In genomic region chr11:12140186-12140938, GRCh38 we compare ENCODE assay signal across 14 cellular contexts. TPM values are rescaled to one million over a fixed set of nuclear protein-coding genes. Genes with fewer than 3 reads are reported as not detected.
DNase-seq lines count a peak whose midpoint lies in the region; ATAC-seq and TF ChIP-seq lines count a peak whose summit lies in the region.
"Had no signal": no experiment of that assay in that cellular context is flagged by ENCODE, and none has a peak within 500 bp of the region (broad histone marks: within the 10 kb centered on the region; RNA-seq: fewer than 3 reads in every experiment).

No MANE protein-coding gene starts in this region.

- ATAC-seq in left ventricle myocardium superior (no peak), HG02885 (IDR thresholded peaks at IDR 0.05; ENCODE audit: poor library complexity, unreplicated experiment) (no peak)
- ATAC-seq: effector memory CD8-positive, alpha-beta T cell; gastrocnemius medialis had no signal

- intact Hi-C loops in left ventricle myocardium superior (cut with micrococcal nuclease): no loop called here

- H3K4me1 Mint-ChIP-seq in osteocyte (ENCODE audit: unreplicated experiment): peaks cover 44% of the 10 kb centered on the region

- DNase-seq in right atrium auricular region (ENCODE audit: low spot score) (no peak), left ventricle myocardium superior (no peak), epithelial cell of prostate (ENCODE audit: low read depth, low spot score) (no peak), osteocyte (ENCODE audit: extremely low spot score, unreplicated experiment) (no peak), NCI-H2107 treated with DMSO at 0.1 percent for 48 hours (lab: John Stamatoyannopoulos, UW; ENCODE audit: unreplicated experiment) (no peak), ACHN (no peak)
- DNase-seq in stimulated activated CD4-positive, alpha-beta T cell treated with anti-CD3 and anti-CD28 coated beads, Interleukin-2, amount 100 ng/mL, for 48 hours: no peak
- DNase-seq: activated CD4-positive, alpha-beta T cell treated with anti-CD3 and anti-CD28 coated beads, Interleukin-2, amount 50 U/mL, for 4 hours; activated effector memory CD4-positive, alpha-beta T cell treated with Interleukin-2 at 50 U/mL for 16 hours; effector memory CD8-positive, alpha-beta T cell; gastrocnemius medialis; immature natural killer cell; NCI-H748 treated with DMSO at 0.1 percent for 48 hours had no signal

- H3K4me1 ChIP-seq in right atrium auricular region: peaks cover 0 to 92% of the 10 kb centered on the region in 2 donors
- H3K4me1 ChIP-seq: gastrocnemius medialis had no signal

- no peaks in the 10 kb centered on the region for H3K27me3 ChIP-seq in right atrium auricular region
- H3K27me3 ChIP-seq: gastrocnemius medialis had no signal

- peak overlapping the region; percentile 62 to 69 for H3K27ac ChIP-seq in right atrium auricular region
- peak overlapping the region; percentile 72 for H3K27ac ChIP-seq in epithelial cell of prostate

- no peaks in the 10 kb centered on the region for H3K9me3 ChIP-seq in right atrium auricular region
- H3K9me3 ChIP-seq: gastrocnemius medialis had no signal

- H3K4me3 Mint-ChIP-seq in osteocyte (ENCODE audit: unreplicated experiment): no peak overlapping the region
- H3K4me3 Mint-ChIP-seq: effector memory CD8-positive, alpha-beta T cell; immature natural killer cell had no signal

- no peaks in the 10 kb centered on the region for H3K36me3 Mint-ChIP-seq in osteocyte (ENCODE audit: unreplicated experiment)

- peak overlapping the region; percentile 61 for H3K27ac Mint-ChIP-seq in osteocyte (ENCODE audit: unreplicated experiment)

- TF ChIP-seq CTCF in right atrium auricular region (IDR thresholded peaks at IDR 0.05) (no peak), osteocyte (IDR thresholded peaks at IDR 0.05) (no peak)

- in situ Hi-C loops in ACHN (cut with HindIII; ENCODE audit: low pct_ligation_motif_present, low pct_unique_long_range_greater_than_20kb, low sequenced_read_pairs): no loop called here

- no peaks in the 10 kb centered on the region for H3K36me3 ChIP-seq in right atrium auricular region
- H3K36me3 ChIP-seq: gastrocnemius medialis had no signal

- no peaks in the 10 kb centered on the region for H3K27me3 Mint-ChIP-seq in osteocyte (ENCODE audit: unreplicated experiment)
- H3K27me3 Mint-ChIP-seq: effector memory CD8-positive, alpha-beta T cell had no signal

- no peaks in the 10 kb centered on the region for H3K9me3 Mint-ChIP-seq in osteocyte (ENCODE audit: unreplicated experiment)
- H3K9me3 Mint-ChIP-seq: effector memory CD8-positive, alpha-beta T cell; immature natural killer cell had no signal

- no peak overlapping the region for H3K4me3 ChIP-seq in right atrium auricular region
- H3K4me3 ChIP-seq: gastrocnemius medialis had no signal

RNA-seq across cellular contexts. Expression of gene MICAL2, which starts 30.0 kb away (rescaled TPM):
- total RNA-seq in right atrium auricular region (10 to 100 TPM; 77.6 to 84.5 TPM), left ventricle myocardium superior (57.1 TPM), osteocyte (19.5 and 20.8 TPM in 2 replicates)
